Comparison of ENCODE assay signal across 7 cellular contexts in the genomic region with DNA sequence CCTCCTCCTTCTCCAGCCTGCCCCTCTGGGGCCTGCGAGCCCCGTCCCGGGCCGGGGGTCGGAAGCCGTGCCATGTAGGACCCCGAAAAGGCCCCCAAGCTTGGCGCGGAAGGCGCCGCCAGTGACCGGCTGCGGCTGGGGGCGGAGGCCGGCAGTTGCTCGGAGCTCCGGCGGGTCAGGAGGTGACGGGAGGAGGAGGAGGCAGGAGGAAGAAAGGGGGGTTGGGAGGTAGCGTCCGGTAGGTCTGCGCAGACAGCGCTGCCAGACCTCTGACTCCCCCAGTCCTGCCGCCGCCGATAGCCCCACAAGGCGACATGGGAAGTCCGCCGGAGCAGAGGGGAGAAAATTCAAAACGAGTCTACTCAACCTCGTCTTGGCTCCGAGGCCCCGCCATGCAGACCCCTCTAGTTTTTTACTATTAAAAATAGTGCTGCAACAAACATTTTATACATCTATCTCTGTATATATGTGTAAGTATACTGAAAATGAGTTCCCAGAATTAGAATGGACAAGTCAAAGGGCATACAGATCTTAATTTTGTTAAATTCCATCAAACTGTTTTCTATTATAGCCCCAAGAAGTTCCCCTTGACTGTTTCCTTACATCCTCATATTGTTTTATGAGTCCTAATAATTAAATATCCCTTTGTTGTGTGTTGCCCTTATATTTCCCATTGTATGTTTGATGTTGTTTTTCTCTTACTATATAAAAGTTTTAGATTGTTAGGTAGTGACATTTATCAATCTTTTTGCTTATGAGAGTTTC. TPM values are rescaled to one million over a fixed set of nuclear protein-coding genes. Genes with fewer than 3 reads are reported as not detected.
A peak's percentile ranks its signal among the peaks of the same experiment; 100 is the strongest.
DNase-seq lines count a peak whose midpoint lies in the region; ATAC-seq, FAIRE-seq and TF ChIP-seq lines count a peak whose summit lies in the region.
"Not testable (repeated sequence)": the region's sequence is repeated elsewhere in the genome, so short reads cannot be mapped to it uniquely, and the experiment has no call there.

No MANE protein-coding gene starts in this region.

- not testable (repeated sequence) for H3K27ac ChIP-seq in Panc1 (ENCODE audit: low read length)
- peak overlapping the region; percentile 28 to 34 for H3K27ac ChIP-seq in kidney (ENCODE audit: low read depth in 2 of 2, low read length in 2 of 2)

- CTCF ChIA-PET in Panc1 (lab: Charles Lee) = not testable (repeated sequence)

- not testable (repeated sequence) for FAIRE-seq in kidney (lab: Jason Lieb, UNC)

- peak overlapping the region in 1 of 2 donors; percentile 0 for H3K9ac ChIP-seq in kidney (ENCODE audit: low read length in 2 of 2)

- ATAC-seq in GM18520 (IDR thresholded peaks at IDR 0.05; ENCODE audit: unreplicated experiment) (peak; percentile 18), HG02840 (IDR thresholded peaks at IDR 0.05; ENCODE audit: low FRiP score, unreplicated experiment) (peak; percentile 38), Panc1 (peak; percentile 57)

- not testable (repeated sequence) for H3K36me3 ChIP-seq in Panc1 (ENCODE audit: control insufficient read depth, insufficient read depth, low read length); kidney (ENCODE audit: control insufficient read depth in 1 of 2, insufficient read depth in 2 of 2, low read length in 2 of 2)

- H3K4me1 ChIP-seq in Panc1 (ENCODE audit: control insufficient read depth, insufficient read depth, low read length); kidney (ENCODE audit: control insufficient read depth in 1 of 2, insufficient read depth in 1 of 2, low read depth in 1 of 2, low read length in 2 of 2): not testable (repeated sequence)

- POLR2A ChIA-PET in Panc1 (lab: Charles Lee) = not testable (repeated sequence)

- not testable (repeated sequence) for DNase-seq in Panc1 (ENCODE audit: low read depth, low spot score)
- peak; percentile 49 for DNase-seq in activated T-cell treated with anti-CD3 and anti-CD28 coated beads, Interleukin-2, amount 50 U/mL, for 1 hour
- DNase-seq in ecto neural progenitor cell (ENCODE audit: low spot score) = peak; percentile 52
- peak; percentile 71 for DNase-seq in kidney
- DNase-seq in retina = peak; percentile 75

- TF ChIP-seq CTCF in Panc1 (IDR thresholded peaks at IDR 0.05); kidney (IDR thresholded peaks at IDR 0.05; ENCODE audit: borderline replicate concordance, extremely low read depth, insufficient read depth): not testable (repeated sequence)

- BruUV-seq in Panc1 (replicated peaks; lab: Mats Ljungman, UMichigan) = not testable (repeated sequence)

- H3K9me3 ChIP-seq in Panc1 (ENCODE audit: control insufficient read depth, insufficient read depth, low read depth, low read length); kidney (ENCODE audit: control insufficient read depth in 1 of 2, low read length in 2 of 2): not testable (repeated sequence)

- intact Hi-C loops in Panc1 (cut with micrococcal nuclease; ENCODE audit: unreplicated experiment); kidney (cut with DNase I): not testable (repeated sequence)

- in situ Hi-C loops in Panc1 (cut with HindIII; ENCODE audit: low pct_unique_long_range_greater_than_20kb, low sequenced_read_pairs) = not testable (repeated sequence)

- H3K4me3 ChIP-seq in Panc1 (ENCODE audit: low read depth in 2 of 2, low read length in 2 of 2) = peak overlapping the region; percentile 28 to 38
- H3K4me3 ChIP-seq in kidney (ENCODE audit: low read length in 2 of 2) = peak overlapping the region; percentile 87 to 97

- not testable (repeated sequence) for H3K27me3 ChIP-seq in Panc1 (ENCODE audit: control insufficient read depth, insufficient read depth, low read length)

RNA-seq across cellular contexts. Expression of a gene that starts 1.4 kb away (rescaled TPM):
- total RNA-seq in Panc1 (2021; ENCODE audit: unreplicated experiment) = 0.59 TPM
- polyA plus RNA-seq in Panc1 (2012; ENCODE audit: insufficient read length) = 0.08 TPM
- total RNA-seq in kidney = 6.9 TPM
- 1.8 TPM for polyA plus RNA-seq in kidney (ENCODE audit: insufficient read depth, low read depth, low replicate concordance)

RNA-seq across cellular contexts. Expression of a gene that starts 24.6 kb away (rescaled TPM):
- total RNA-seq in Panc1 (2021; ENCODE audit: unreplicated experiment) (53.4 TPM), kidney (115 TPM)
- polyA plus RNA-seq in Panc1 (2012; ENCODE audit: insufficient read length) = 29.2 TPM
- polyA plus RNA-seq in kidney (ENCODE audit: insufficient read depth, low read depth, low replicate concordance) = 189 TPM
